Comparison of ENCODE assay signal across 25 cellular contexts in genomic region chr9:91677822-91678221, GRCh38.
"Had no signal": no experiment of that assay in that cellular context is flagged by ENCODE, and none has a peak within 500 bp of the region (broad histone marks: within the 10 kb centered on the region; RNA-seq: fewer than 3 reads in every experiment).

No MANE protein-coding gene starts in this region.

- H3K4me3 ChIP-seq: psoas muscle, right atrium auricular region, thoracic aorta, upper lobe of left lung, vagina had no signal

- ATAC-seq: psoas muscle had no signal

- H3K4me1 ChIP-seq: parathyroid adenoma, psoas muscle, vagina had no signal

- H3K9ac ChIP-seq: parathyroid adenoma had no signal

- H3K79me2 ChIP-seq: parathyroid adenoma had no signal

- H3K9me3 ChIP-seq: psoas muscle, right atrium auricular region, thoracic aorta, upper lobe of left lung, vagina had no signal

- H3K27ac ChIP-seq: brain microvascular endothelial cell, parathyroid adenoma, psoas muscle, right atrium auricular region, thoracic aorta, upper lobe of left lung, vagina had no signal

- H3K27me3 ChIP-seq: brain microvascular endothelial cell, right atrium auricular region, upper lobe of left lung, vagina had no signal

- DNase-seq: activated CD4-positive, alpha-beta memory T cell treated with anti-CD3 and anti-CD28 coated beads, Interleukin-2, amount 10 ng/mL, durations not matched to agents 7 days and 5 days; activated CD4-positive, alpha-beta T cell treated with anti-CD3 and anti-CD28 coated beads, Interleukin-2, amount 10 ng/mL, durations not matched to agents 24 days and 14 days; activated CD4-positive, CD25-positive, alpha-beta regulatory T cell treated with anti-CD3 and anti-CD28 coated beads, Interleukin-2, amount 50 U/mL, for 72 hours; activated CD8-positive, alpha-beta memory T cell treated with anti-CD3 and anti-CD28 coated beads, Interleukin-2, amount 50 U/mL, for 48 hours; activated gamma-delta T cell; activated naive CD4-positive, alpha-beta T cell treated with anti-CD3 and anti-CD28 coated beads, Interleukin-2, amount 10 ng/mL, durations not matched to agents 7 days and 5 days; activated naive CD8-positive, alpha-beta T cell treated with anti-CD3 and anti-CD28 coated beads, Interleukin-2, amount 10 ng/mL, durations not matched to agents 7 days and 5 days; activated T-cell treated with anti-CD3 and anti-CD28 coated beads, Interleukin-2, amount 50 U/mL, for 24 hours; amniotic stem cell; cortex of kidney; foreskin fibroblast; head of caudate nucleus; naive B cell; nucleus accumbens; psoas muscle; stimulated activated CD4-positive, alpha-beta T cell treated with anti-CD3 and anti-CD28 coated beads, Interleukin-15, amount 100 ng/mL, for 24 hours; stimulated activated CD4-positive, alpha-beta T cell treated with anti-CD3 and anti-CD28 coated beads, Interleukin-2, amount 100 ng/mL, for 24 hours; stimulated activated naive CD4-positive, alpha-beta T cell treated with Interleukin-2 at 50 U/mL for 16 hours; T1000; upper lobe of left lung had no signal

- H2AFZ ChIP-seq: parathyroid adenoma had no signal

- H3K36me3 ChIP-seq: brain microvascular endothelial cell, right atrium auricular region, thoracic aorta, upper lobe of left lung, vagina had no signal
